ENCODE assay signal across 2 cellular contexts in genomic region chr2:118186858-118187254, GRCh38.
TF ChIP-seq lines count a peak whose summit lies in the region.

No MANE protein-coding gene starts in this region.

TF ChIP-seq in liver, 16 proteins besides CTCF, POLR2A, EP300 and RAD21 (continued from another document):
- TF ChIP-seq ZBTB33 (IDR thresholded peaks at IDR 0.05) (no peak), EGR1 (IDR thresholded peaks at IDR 0.05; ENCODE audit: low read depth in 2 of 2) (no peak), REST (IDR thresholded peaks at IDR 0.05) (no peak), NR2F2 (IDR thresholded peaks at IDR 0.05) (no peak), FOXA2 (IDR thresholded peaks at IDR 0.05) (no peak), YY1 (IDR thresholded peaks at IDR 0.05) (no peak)
- TF ChIP-seq, protein P1, sequence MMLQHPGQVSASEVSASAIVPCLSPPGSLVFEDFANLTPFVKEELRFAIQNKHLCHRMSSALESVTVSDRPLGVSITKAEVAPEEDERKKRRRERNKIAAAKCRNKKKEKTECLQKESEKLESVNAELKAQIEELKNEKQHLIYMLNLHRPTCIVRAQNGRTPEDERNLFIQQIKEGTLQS (IDR thresholded peaks at IDR 0.05): no peak

TF ChIP-seq in HepG2, 621 proteins besides CTCF, POLR2A, EP300 and RAD21 (continued from another document):
- TF ChIP-seq ZKSCAN5 (CRISPR knock-in tag; IDR thresholded peaks at IDR 0.05) (no peak), ZBTB10 (CRISPR knock-in tag; IDR thresholded peaks at IDR 0.05; ENCODE audit: borderline replicate concordance) (no peak), ZNF460 (CRISPR knock-in tag; IDR thresholded peaks at IDR 0.05; ENCODE audit: borderline replicate concordance) (no peak)
TF ChIP-seq in HepG2: peak in this region for 0.
